Comparison of ENCODE assay signal across 8 cellular contexts in genomic region chr9:36154213-36154952, GRCh38. TPM values are rescaled to one million over a fixed set of nuclear protein-coding genes. Genes with fewer than 3 reads are reported as not detected.
A peak's percentile ranks its signal among the peaks of the same experiment; 100 is the strongest.
DNase-seq lines count a peak whose midpoint lies in the region; ATAC-seq, FAIRE-seq and TF ChIP-seq lines count a peak whose summit lies in the region.

No MANE protein-coding gene starts in this region.

- no peak for TF ChIP-seq CTCF in A549 (IDR thresholded peaks at IDR 0.05)

- 52% methylated on average over 13 of the region's 13 CpGs for WGBS in A549 (ENCODE audit: missing lambda C conversion rate)

- peak overlapping the region; percentile 6; the same call in 1 of the 3 replicates for H3K4me2 ChIP-seq in A549

- ATAC-seq in A549 (peak; percentile 62 to 72), HG02588 (IDR thresholded peaks at IDR 0.05; ENCODE audit: unreplicated experiment) (no peak)
- ATAC-seq in stimulated activated effector memory CD8-positive, alpha-beta T cell treated with anti-CD3 and anti-CD28 coated beads, Interleukin-12 subunit alpha, Interleukin-12 subunit beta, amount 100 ng/mL, for 72 hours = peak; percentile 44

- TF ChIP-seq RAD21 in A549 (conservative IDR thresholded peaks at IDR 0.05 in 1 of 2, IDR thresholded peaks at IDR 0.05 in 1 of 2) = no peak

- no peak for FAIRE-seq in A549 (lab: Jason Lieb, UNC)
- FAIRE-seq in islet of Langerhans (lab: Jason Lieb, UNC) = peak; percentile 96

- POLR2A ChIA-PET in A549 (lab: Yijun Ruan, JAX) = no interaction called here

- TF ChIP-seq POLR2A in A549 (IDR thresholded peaks at IDR 0.05; ENCODE audit: low read length) = no peak

- H3K4me3 ChIP-seq in A549 = no peak overlapping the region

- no peaks in the 10 kb centered on the region for H3K9me3 Mint-ChIP-seq in stimulated activated effector memory CD8-positive, alpha-beta T cell treated with anti-CD3 and anti-CD28 coated beads, Interleukin-12 subunit alpha, Interleukin-12 subunit beta, amount 100 ng/mL, for 72 hours

- H3K36me3 Mint-ChIP-seq in stimulated activated effector memory CD8-positive, alpha-beta T cell treated with anti-CD3 and anti-CD28 coated beads, Interleukin-12 subunit alpha, Interleukin-12 subunit beta, amount 100 ng/mL, for 72 hours = peaks cover 41% of the 10 kb centered on the region

- TF ChIP-seq EP300 in A549 (IDR thresholded peaks at IDR 0.05) = no peak

- DNase-seq in A549 (ENCODE audit: low read depth in 1 of 2, low spot score in 1 of 2) (peak in 1 of 2 experiments; percentile 66), KBM-7 (peak; percentile 68), iPS-NIHi11 (ENCODE audit: low spot score) (no peak), HPDE6-E6E7 (ENCODE audit: extremely low spot score) (no peak)
- DNase-seq in stimulated activated effector memory CD8-positive, alpha-beta T cell treated with anti-CD3 and anti-CD28 coated beads, Interleukin-12 subunit alpha, Interleukin-12 subunit beta, amount 100 ng/mL, for 72 hours (ENCODE audit: low spot score in 2 of 2) = no peak

- H3K9me3 ChIP-seq in A549 = peaks cover 16% of the 10 kb centered on the region

- H3K27ac ChIP-seq in A549 = peak overlapping the region in 1 of 2 experiments; percentile 70; a peak in 3 of 6 replicates
- H3K27ac ChIP-seq in angular gyrus (ENCODE audit: low read depth, low read length) = peak overlapping the region; percentile 60

- H3K27ac Mint-ChIP-seq in stimulated activated effector memory CD8-positive, alpha-beta T cell treated with anti-CD3 and anti-CD28 coated beads, Interleukin-12 subunit alpha, Interleukin-12 subunit beta, amount 100 ng/mL, for 72 hours = peak overlapping the region; percentile 30

- CTCF ChIA-PET in A549 (lab: Yijun Ruan, JAX) = interaction anchor here (0.6 to 16.6 kb wide), 7 partner anchors 9 to 199 kb away, joined by 3 to 321 read pairs (median 5); partner anchors contain the start of gene CLTA

- peak overlapping the region; percentile 10 for H3K4me3 Mint-ChIP-seq in stimulated activated effector memory CD8-positive, alpha-beta T cell treated with anti-CD3 and anti-CD28 coated beads, Interleukin-12 subunit alpha, Interleukin-12 subunit beta, amount 100 ng/mL, for 72 hours

- H3K4me1 Mint-ChIP-seq in stimulated activated effector memory CD8-positive, alpha-beta T cell treated with anti-CD3 and anti-CD28 coated beads, Interleukin-12 subunit alpha, Interleukin-12 subunit beta, amount 100 ng/mL, for 72 hours = peaks cover 55% of the 10 kb centered on the region

- peaks cover 19% of the 10 kb centered on the region for H3K4me1 ChIP-seq in A549

- in situ Hi-C loops in KBM-7 (cut with MboI; ENCODE audit: low pct_unique_long_range_greater_than_20kb, low sequenced_read_pairs) = no loop called here

TF ChIP-seq in A549, 52 proteins besides CTCF, POLR2A, EP300 and RAD21:
- TF ChIP-seq E2F6 (IDR thresholded peaks at IDR 0.05; ENCODE audit: borderline replicate concordance, low read depth) = no peak
- no peak for TF ChIP-seq CHD4 (IDR thresholded peaks at IDR 0.05; ENCODE audit: borderline replicate concordance)
- TF ChIP-seq, protein P1, sequence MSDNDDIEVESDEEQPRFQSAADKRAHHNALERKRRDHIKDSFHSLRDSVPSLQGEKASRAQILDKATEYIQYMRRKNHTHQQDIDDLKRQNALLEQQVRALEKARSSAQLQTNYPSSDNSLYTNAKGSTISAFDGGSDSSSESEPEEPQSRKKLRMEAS (IDR thresholded peaks at IDR 0.05) = no peak
- TF ChIP-seq HOXB13 (CRISPR knock-in tag; IDR thresholded peaks at IDR 0.05; ENCODE audit: low read depth) = no peak
- TF ChIP-seq BCL3 (IDR thresholded peaks at IDR 0.05) = no peak
- TF ChIP-seq TP53 (CRISPR knock-in tag; IDR thresholded peaks at IDR 0.05) = no peak
- no peak for TF ChIP-seq NFE2L2 (conservative IDR thresholded peaks at IDR 0.05; ENCODE audit: low read length)
- TF ChIP-seq HOXB5 (CRISPR knock-in tag; IDR thresholded peaks at IDR 0.05) = no peak

RNA-seq across cellular contexts. Expression of gene CCIN, which starts 14.8 kb away (rescaled TPM):
- polyA plus RNA-seq in A549 (2011; rRNA removed) (0.05 TPM in 1 of 2 replicates, not detected in the other), A549 (2017; fragmentation: RNase III; extraction: RNeasy Plus Mini Kit Qiagen cat#74134 plus additional on column Dnase treatment) (0.05 TPM in 2 of 3 replicates, not detected in the other)
- 0.06 and 0.09 TPM in 2 replicates for polyA plus RNA-seq in A549 (2012; cell fraction: cytosol; rRNA removed)
- 0.13 and 0.17 TPM in 2 replicates for polyA plus RNA-seq in A549 (2012; cell fraction: nucleus; rRNA removed)
- 0.17 and 0.29 TPM in 2 replicates for polyA minus RNA-seq in A549 (2011; rRNA and poly(A)+ RNA removed)

RNA-seq across cellular contexts. Expression of gene GLIPR2, which starts 17.9 kb away (rescaled TPM):
- polyA plus RNA-seq in A549 (2011; rRNA removed) (6.2 and 9.0 TPM in 2 replicates), A549 (2017; fragmentation: RNase III; extraction: RNeasy Plus Mini Kit Qiagen cat#74134 plus additional on column Dnase treatment) (13.5 to 16.9 TPM (median 16.0 TPM) in 3 replicates)
- polyA plus RNA-seq in A549 (2012; cell fraction: cytosol; rRNA removed) = 7.2 and 8.3 TPM in 2 replicates
- polyA plus RNA-seq in A549 (2012; cell fraction: nucleus; rRNA removed) = 4.5 and 6.9 TPM in 2 replicates
- polyA minus RNA-seq in A549 (2011; rRNA and poly(A)+ RNA removed) = 7.5 and 7.9 TPM in 2 replicates

RNA-seq across cellular contexts. Expression of gene CLTA, which starts 36.3 kb away (rescaled TPM):
- polyA plus RNA-seq in A549 (2011; rRNA removed) = 203 and 291 TPM in 2 replicates
- polyA plus RNA-seq in A549 (2012; cell fraction: cytosol; rRNA removed) = 260 and 265 TPM in 2 replicates
- 164 and 169 TPM in 2 replicates for polyA plus RNA-seq in A549 (2012; cell fraction: nucleus; rRNA removed)
- 290 to 312 TPM (median 296 TPM) in 3 replicates for polyA plus RNA-seq in A549 (2017; fragmentation: RNase III; extraction: RNeasy Plus Mini Kit Qiagen cat#74134 plus additional on column Dnase treatment)
- 94.2 and 98.4 TPM in 2 replicates for polyA minus RNA-seq in A549 (2011; rRNA and poly(A)+ RNA removed)
